8 cellular contexts compared by ENCODE assay signal in the genomic region with DNA sequence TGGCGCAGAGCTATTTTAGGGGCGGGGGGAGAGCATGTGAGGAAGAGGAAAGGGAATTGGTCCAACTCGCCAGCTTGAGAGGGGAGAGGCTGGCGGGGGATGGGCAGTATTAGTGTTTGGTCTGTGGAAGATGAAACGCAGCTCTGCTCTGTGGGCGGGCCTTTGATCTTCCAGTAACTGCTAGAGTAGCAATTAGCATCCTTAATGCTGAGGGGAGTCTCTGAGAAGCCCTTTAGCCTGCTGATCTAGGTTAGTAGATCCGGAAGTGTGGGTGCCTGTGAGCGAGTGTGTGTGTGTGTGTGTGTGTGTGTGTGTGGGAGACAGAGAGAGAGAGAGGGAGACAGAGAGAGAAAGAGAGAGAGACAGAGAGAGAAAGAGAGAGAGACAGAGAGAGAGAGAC.
DNase-seq lines count a peak whose midpoint lies in the region; ATAC-seq, FAIRE-seq and TF ChIP-seq lines count a peak whose summit lies in the region.

No MANE protein-coding gene starts in this region.

- intact Hi-C loops in vagina (cut with DNase I): no loop called here

- H3K4me3 ChIP-seq in fibroblast of lung (replicated peaks in 1 of 4; ENCODE audit: control extremely low read depth in 1 of 4, insufficient read depth in 1 of 4, low read depth in 3 of 4, low read length in 4 of 4) (peak overlapping the region; percentile 20 to 52 (median 36)), rectal smooth muscle tissue (ENCODE audit: low read length) (peak overlapping the region; percentile 40), vagina (peak overlapping the region; percentile 20 to 42)

- H3K36me3 ChIP-seq in fibroblast of lung (ENCODE audit: control insufficient read depth, insufficient read depth, low read length) (no peaks in the 10 kb centered on the region), rectal smooth muscle tissue (ENCODE audit: control insufficient read depth, insufficient read depth, low read length) (no peaks in the 10 kb centered on the region), vagina (no peaks in the 10 kb centered on the region)

- H3K9me3 ChIP-seq in fibroblast of lung (ENCODE audit: control insufficient read depth, insufficient read depth, low read depth, low read length) (no peaks in the 10 kb centered on the region), vagina (no peaks in the 10 kb centered on the region)

- H3K4me2 ChIP-seq in fibroblast of lung (ENCODE audit: extremely low read depth, insufficient read depth, low read length): peak overlapping the region; percentile 61

- TF ChIP-seq CTCF in fibroblast of lung (conservative IDR thresholded peaks at IDR 0.05 in 1 of 2, IDR thresholded peaks at IDR 0.05 in 1 of 2; ENCODE audit: low read depth in 1 of 2, low read length in 2 of 2) (no peak), vagina (IDR thresholded peaks at IDR 0.05) (peak in 1 of 3 experiments; percentile 23)

- no peak for TF ChIP-seq POLR2A in vagina (IDR thresholded peaks at IDR 0.05)

- H4K20me1 ChIP-seq in fibroblast of lung (ENCODE audit: control insufficient read depth, extremely low read depth, insufficient read depth, low read length): peaks cover 2% of the 10 kb centered on the region

- H3K27me3 ChIP-seq in fibroblast of lung (ENCODE audit: control insufficient read depth, insufficient read depth, low read length) (peaks cover 2% of the 10 kb centered on the region), rectal smooth muscle tissue (ENCODE audit: control insufficient read depth, insufficient read depth, low read length) (no peaks in the 10 kb centered on the region), vagina (no peaks in the 10 kb centered on the region)

- peak overlapping the region; percentile 23 for H2AFZ ChIP-seq in fibroblast of lung (ENCODE audit: low read length)

- FAIRE-seq in urothelium cell line (lab: Jason Lieb, UNC): no peak

- H3K4me1 ChIP-seq in fibroblast of lung (ENCODE audit: control insufficient read depth, extremely low read depth, insufficient read depth, low read length): no peaks in the 10 kb centered on the region
- no peaks in the 10 kb centered on the region for H3K4me1 ChIP-seq in rectal smooth muscle tissue (ENCODE audit: control insufficient read depth, insufficient read depth, low read length)
- H3K4me1 ChIP-seq in vagina: no peaks in the 10 kb centered on the region

- H3K9ac ChIP-seq in fibroblast of lung (ENCODE audit: insufficient read depth, low read length): no peak overlapping the region
- H3K9ac ChIP-seq in rectal smooth muscle tissue (ENCODE audit: low read length): no peak overlapping the region

- H3K79me2 ChIP-seq in fibroblast of lung (ENCODE audit: control insufficient read depth, insufficient read depth, low read length): no peaks in the 10 kb centered on the region

- H3K27ac ChIP-seq in fibroblast of lung (ENCODE audit: insufficient read depth, low read length) (no peak overlapping the region), rectal smooth muscle tissue (ENCODE audit: low read depth, low read length) (no peak overlapping the region), vagina (no peak overlapping the region)

- no peak for ATAC-seq in HG03342 (IDR thresholded peaks at IDR 0.05; ENCODE audit: unreplicated experiment)

- peak; percentile 38 for DNase-seq in DMS53 treated with DMSO at 0.1 percent for 48 hours (lab: John Stamatoyannopoulos, UW; ENCODE audit: unreplicated experiment)
- DNase-seq in NCI-H2171 treated with DMSO at 0.1 percent for 48 hours (lab: John Stamatoyannopoulos, UW): peak; percentile 82
- DNase-seq in activated CD8-positive, alpha-beta memory T cell treated with anti-CD3 and anti-CD28 coated beads, Interleukin-2, amount 50 U/mL, for 24 hours (ENCODE audit: extremely low read depth): peak; percentile 57
- peak; percentile 53 to 59 for DNase-seq in fibroblast of lung (ENCODE audit: low read depth in 2 of 2)
- no peak for DNase-seq in vagina (ENCODE audit: extremely low spot score in 2 of 2)
- DNase-seq in urothelium cell line (ENCODE audit: low spot score): no peak

Comparison
In these comparisons a context has a peak if more than half of its experiments do, and no peak if none do; other contexts are left out.
1. DNase-seq: peak in DMS53 treated with DMSO at 0.1 percent for 48 hours (single experiment), NCI-H2171 treated with DMSO at 0.1 percent for 48 hours (single experiment), activated CD8-positive, alpha-beta memory T cell treated with anti-CD3 and anti-CD28 coated beads, Interleukin-2, amount 50 U/mL, for 24 hours (single experiment) and fibroblast of lung (2 of 2); none in vagina (0 of 2) and urothelium cell line (single experiment).
2. Peak in every context shown above with its lines, with median percentiles within 50 percentile points of each other: H3K4me3 ChIP-seq.